1 cellular context compared by ENCODE assay signal in genomic region chr7:141027043-141027442, GRCh38.
A peak's percentile ranks its signal among the peaks of the same experiment; 100 is the strongest.
TF ChIP-seq lines count a peak whose summit lies in the region.

No MANE protein-coding gene starts in this region.

TF ChIP-seq in HepG2, 621 proteins besides CTCF, POLR2A, EP300 and RAD21:
- TF ChIP-seq MYPOP (CRISPR knock-in tag; IDR thresholded peaks at IDR 0.05) (no peak), STAG1 (CRISPR knock-in tag; IDR thresholded peaks at IDR 0.05) (peak; percentile 36; the same call in 1 of the 2 replicates), SMC3 (IDR thresholded peaks at IDR 0.05; ENCODE audit: low read length) (peak; percentile 33; the same call in 1 of the 2 replicates)
